16 cellular contexts compared by ENCODE assay signal in genomic region chr20:56893206-56893605, GRCh38.
DNase-seq lines count a peak whose midpoint lies in the region; TF ChIP-seq lines count a peak whose summit lies in the region.
"Had no signal": no experiment of that assay in that cellular context is flagged by ENCODE, and none has a peak within 500 bp of the region (broad histone marks: within the 10 kb centered on the region; RNA-seq: fewer than 3 reads in every experiment).

No MANE protein-coding gene starts in this region.

- no peak for TF ChIP-seq EP300 in sigmoid colon (IDR thresholded peaks at IDR 0.05)

- peak overlapping the region; percentile 40 for H3K4me2 ChIP-seq in BLaER1

- TF ChIP-seq CTCF in endodermal cell (conservative IDR thresholded peaks at IDR 0.05) (no peak), sigmoid colon (IDR thresholded peaks at IDR 0.05) (no peak)

- intact Hi-C loops in sigmoid colon (cut with DNase I): no loop called here

- H3K36me3 ChIP-seq in BLaER1 (no peaks in the 10 kb centered on the region), endodermal cell (ENCODE audit: control insufficient read depth, insufficient read depth, low read length) (no peaks in the 10 kb centered on the region), sigmoid colon (no peaks in the 10 kb centered on the region)
- H3K36me3 ChIP-seq: breast epithelium, uterus had no signal

- no peak overlapping the region for H3K27ac Mint-ChIP-seq in endodermal cell

- H3K9me3 Mint-ChIP-seq in endodermal cell: no peaks in the 10 kb centered on the region

- H3K4me1 ChIP-seq in BLaER1: peaks cover 20% of the 10 kb centered on the region
- H3K4me1 ChIP-seq in endodermal cell (ENCODE audit: control insufficient read depth, insufficient read depth, low read length): no peaks in the 10 kb centered on the region
- no peaks in the 10 kb centered on the region for H3K4me1 ChIP-seq in sigmoid colon
- H3K4me1 ChIP-seq: breast epithelium, uterus had no signal

- H3K27me3 ChIP-seq in BLaER1: no peaks in the 10 kb centered on the region
- no peaks in the 10 kb centered on the region for H3K27me3 ChIP-seq in endodermal cell (ENCODE audit: control insufficient read depth, insufficient read depth, low read length, poor library complexity, severe bottlenecking)
- no peaks in the 10 kb centered on the region for H3K27me3 ChIP-seq in sigmoid colon
- H3K27me3 ChIP-seq: breast epithelium, uterus had no signal

- no peaks in the 10 kb centered on the region for H4K20me1 ChIP-seq in BLaER1

- no peaks in the 10 kb centered on the region for H3K27me3 Mint-ChIP-seq in endodermal cell (ENCODE audit: insufficient read depth)

- peaks cover 10% of the 10 kb centered on the region for H3K4me1 Mint-ChIP-seq in endodermal cell

- H3K4me3 ChIP-seq in BLaER1 (no peak overlapping the region), endodermal cell (ENCODE audit: low read length) (no peak overlapping the region), sigmoid colon (no peak overlapping the region)
- H3K4me3 ChIP-seq: breast epithelium, uterus had no signal

- H3K9me3 ChIP-seq in BLaER1: 0 out of 2 replicates have a peak, but pooled peaks cover 3% of the 10 kb centered on the region
- H3K9me3 ChIP-seq in endodermal cell (ENCODE audit: control insufficient read depth, low read length): no peaks in the 10 kb centered on the region
- no peaks in the 10 kb centered on the region for H3K9me3 ChIP-seq in sigmoid colon
- H3K9me3 ChIP-seq: breast epithelium, uterus had no signal

- DNase-seq in ELF-1 (ENCODE audit: low read depth, low spot score) (peak; percentile 47), SW480 (ENCODE audit: low spot score) (peak; percentile 59), endodermal cell (peak; percentile 83), NCI-H446 (lab: John Stamatoyannopoulos, UW) (no peak), foreskin melanocyte (no peak), sigmoid colon (no peak), ecto neural progenitor cell (ENCODE audit: low spot score) (no peak)
- DNase-seq: activated gamma-delta T cell treated with Interleukin-2 at 50 U/mL for 16 hours; effector CD8-positive, alpha-beta T cell; kidney glomerular epithelial cell; NK-92 treated with Interleukin-12 subunit alpha and Interleukin-12 subunit beta, amount 100 ng/mL, for 24 hours; SHP77; uterus had no signal

- no peak overlapping the region for H3K9ac ChIP-seq in BLaER1
- no peak overlapping the region for H3K9ac ChIP-seq in endodermal cell (ENCODE audit: extremely low read depth, low read length, poor library complexity, severe bottlenecking)

- H3K4me3 Mint-ChIP-seq in endodermal cell: no peak overlapping the region

- 75 to 89% methylated on average over 5 to 9 of the region's 9 CpGs for WGBS in endodermal cell (ENCODE audit: insufficient coverage in 1 of 2, insufficient read length in 1 of 2), 2 experiments
- WGBS in sigmoid colon, 2 donors: 24 to 43% methylated on average over 9 of the region's 9 CpGs

- H3K27ac ChIP-seq in BLaER1: 0 out of 2 replicates have a peak overlapping the region, but pooled peaks have one; percentile 44
- no peak overlapping the region for H3K27ac ChIP-seq in endodermal cell (ENCODE audit: low read depth, low read length)
- no peak overlapping the region for H3K27ac ChIP-seq in sigmoid colon
- H3K27ac ChIP-seq: breast epithelium, HL-60, uterus had no signal

- TF ChIP-seq POLR2A in sigmoid colon (IDR thresholded peaks at IDR 0.05): no peak

- no peaks in the 10 kb centered on the region for H3K36me3 Mint-ChIP-seq in endodermal cell (ENCODE audit: low read depth)

Comparison
In these comparisons a context has a peak if more than half of its experiments do, and no peak if none do; other contexts are left out.
1. DNase-seq: peak in ELF-1 (single experiment), SW480 (single experiment) and endodermal cell (single experiment); none in NCI-H446 (0 of 2), foreskin melanocyte (single experiment), sigmoid colon (single experiment) and ecto neural progenitor cell (single experiment).